Comparison of ENCODE assay signal across 8 cellular contexts in the genomic region with DNA sequence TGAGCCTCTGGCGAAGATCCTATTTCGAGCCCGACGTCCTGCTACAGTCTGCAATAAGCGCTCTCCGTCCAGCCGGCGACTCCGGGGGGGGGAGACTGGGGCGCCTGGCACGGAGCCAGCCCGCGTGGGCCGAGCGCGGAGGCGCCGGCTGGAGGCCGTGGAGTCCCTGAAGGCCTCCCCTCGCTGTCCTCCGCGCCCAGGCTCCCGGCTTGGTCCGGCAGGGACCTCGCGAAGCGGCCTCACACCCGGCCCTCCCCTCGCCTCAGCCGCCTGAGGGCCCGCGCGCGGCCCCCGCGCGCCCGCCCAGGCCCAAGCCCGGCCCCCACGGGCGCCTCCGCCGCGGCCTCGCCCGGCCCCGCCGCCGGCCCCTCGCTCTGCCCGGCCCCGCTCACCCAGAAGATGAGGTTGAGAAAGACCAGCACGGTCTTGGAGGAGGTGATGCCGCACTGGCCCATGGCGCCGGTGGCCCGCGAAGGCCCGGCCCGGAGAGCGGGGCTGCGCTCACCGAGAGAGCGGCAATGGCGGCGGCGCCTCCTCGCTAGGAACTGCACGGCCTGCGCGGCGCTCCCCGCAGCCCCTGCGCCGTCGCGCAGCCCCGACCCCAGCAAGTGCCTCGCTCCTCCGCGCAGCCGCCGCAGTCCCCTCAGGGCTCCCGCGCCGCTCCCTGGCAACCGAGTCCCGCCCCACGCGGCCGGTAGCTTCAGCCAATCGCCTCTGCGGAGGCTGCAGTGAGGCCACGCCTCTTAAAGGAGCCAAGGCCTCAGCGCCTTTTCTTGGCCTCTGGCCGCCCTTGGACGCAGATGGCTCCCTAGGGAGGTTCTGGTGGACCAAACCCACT. TPM values are rescaled to one million over a fixed set of nuclear protein-coding genes. Genes with fewer than 3 reads are reported as not detected.
A peak's percentile ranks its signal among the peaks of the same experiment; 100 is the strongest.
DNase-seq lines count a peak whose midpoint lies in the region; ATAC-seq and TF ChIP-seq lines count a peak whose summit lies in the region.

A gene (minus strand): TSS at position 610 of the 838 bp plus-strand sequence. CDS start 155 bp downstream, at position 455.

- H3K4me3 Mint-ChIP-seq in GM23338: peak within 1 kb of the TSS; percentile 83

- peaks cover 9% of the 10 kb centered on the region; the same call in 1 of the 2 replicates for H4K20me1 ChIP-seq in DOHH2 (ENCODE audit: control insufficient read depth, insufficient read depth, low read depth, low read length)
- H4K20me1 ChIP-seq in GM23338 (replicated peaks; ENCODE audit: insufficient read depth): peaks cover 20% of the 10 kb centered on the region

- intact Hi-C loops in esophagus squamous epithelium (cut with DNase I): no loop called here

- no peaks in the 10 kb centered on the region for H3F3A ChIP-seq in DOHH2 (ENCODE audit: control insufficient read depth, insufficient read depth)
- H3F3A ChIP-seq in GM23338 (replicated peaks; ENCODE audit: low read depth): no peaks in the 10 kb centered on the region

- peak within 1 kb of the TSS; percentile 79 for H3K4me2 ChIP-seq in DOHH2 (ENCODE audit: low read length)
- H3K4me2 ChIP-seq in GM23338: peak within 1 kb of the TSS; percentile 99

- H3K4me1 ChIP-seq in DOHH2 (ENCODE audit: control insufficient read depth, low read length) (peaks cover 34% of the 10 kb centered on the region), GM23338 (ENCODE audit: insufficient read depth) (peaks cover 11% of the 10 kb centered on the region), esophagus squamous epithelium (peaks cover 21 to 49% (median 23%) of the 10 kb centered on the region in 3 donors)

- no peaks in the 10 kb centered on the region for H3K9me3 Mint-ChIP-seq in GM23338

- H3K27me3 ChIP-seq in DOHH2 (ENCODE audit: control insufficient read depth, low read length) (no peaks in the 10 kb centered on the region), GM23338 (ENCODE audit: insufficient read depth) (peaks cover 11% of the 10 kb centered on the region), esophagus squamous epithelium (peaks cover 0 to 9% (median 0%) of the 10 kb centered on the region in 4 donors)

- no peaks in the 10 kb centered on the region for H3K9me2 ChIP-seq in DOHH2 (replicated peaks; ENCODE audit: control insufficient read depth, low read length)
- no peaks in the 10 kb centered on the region for H3K9me2 ChIP-seq in GM23338 (ENCODE audit: insufficient read depth)

- no peaks in the 10 kb centered on the region for H3K36me3 Mint-ChIP-seq in GM23338 (ENCODE audit: low read depth)

- no peak for TF ChIP-seq CTCF in DOHH2 (IDR thresholded peaks at IDR 0.05; ENCODE audit: low read depth, low read length, poor library complexity, severe bottlenecking)
- no peak for TF ChIP-seq CTCF in GM23338 (conservative IDR thresholded peaks at IDR 0.05; ENCODE audit: low read depth in 2 of 2)
- no peak for TF ChIP-seq CTCF in esophagus squamous epithelium (IDR thresholded peaks at IDR 0.05)

- H3K27me3 Mint-ChIP-seq in GM23338 (ENCODE audit: insufficient read depth, low read depth, poor library complexity): peaks cover 8% of the 10 kb centered on the region

- ATAC-seq in GM23338: peak; percentile 98

- peaks cover 12% of the 10 kb centered on the region for H3K4me1 Mint-ChIP-seq in GM23338

- H3K9me3 ChIP-seq in DOHH2 (ENCODE audit: control insufficient read depth, insufficient read depth, low read length): no peaks in the 10 kb centered on the region
- H3K9me3 ChIP-seq in esophagus squamous epithelium: no peaks in the 10 kb centered on the region

- no peak within 1 kb of the TSS for H3K27ac Mint-ChIP-seq in GM23338

- peaks cover 48% of the 10 kb centered on the region for H3K79me2 ChIP-seq in DOHH2 (ENCODE audit: control insufficient read depth, low read length)
- peaks cover 46% of the 10 kb centered on the region for H3K79me2 ChIP-seq in GM23338 (replicated peaks; ENCODE audit: insufficient read depth)

- no peak within 1 kb of the TSS for H3K27ac ChIP-seq in DOHH2 (ENCODE audit: low read depth, low read length)
- no peak within 1 kb of the TSS for H3K27ac ChIP-seq in GM23338 (ENCODE audit: low read depth)
- H3K27ac ChIP-seq in esophagus squamous epithelium: peak within 1 kb of the TSS; percentile 84 to 97 (median 92)

- WGBS in esophagus squamous epithelium, 2 donors: 0% methylated on average over 16 of the region's 97 CpGs; no CpG with 5 or more reads in 1 of the 2 donors

- H2AFZ ChIP-seq in GM23338: peak within 1 kb of the TSS; percentile 98

- H3K4me3 ChIP-seq in DOHH2 (ENCODE audit: low read length): peak within 1 kb of the TSS; percentile 80
- H3K4me3 ChIP-seq in GM23338: peak within 1 kb of the TSS; percentile 90
- H3K4me3 ChIP-seq in esophagus squamous epithelium: peak within 1 kb of the TSS; percentile 69 to 98 (median 95)

- peak in 3 of 4 donors; percentile 81 to 89 (median 81) for TF ChIP-seq POLR2A in esophagus squamous epithelium (IDR thresholded peaks at IDR 0.05)

- DNase-seq in GM23338 (ENCODE audit: low spot score) (peak; percentile 97), Kasumi-1 (lab: John Stamatoyannopoulos, UW) (peak; percentile 90 to 94), RKO (ENCODE audit: low spot score) (peak; percentile 95), activated T-helper 1 cell treated with Interleukin-2 at 50 U/mL for 16 hours (ENCODE audit: low read depth) (peak; percentile 87), esophagus squamous epithelium (lab: John Stamatoyannopoulos, UW) (peak; percentile 22), myocyte (ENCODE audit: low read depth) (peak; percentile 95)
- peak; percentile 84 to 91 for DNase-seq in stimulated activated CD8-positive, alpha-beta memory T cell treated with anti-CD3 and anti-CD28 coated beads, Interleukin-7, amount 100 ng/mL, for 4 hours (ENCODE audit: low read depth in 2 of 2)

- H3K36me3 ChIP-seq in DOHH2 (ENCODE audit: control insufficient read depth, low read length): peaks cover 19% of the 10 kb centered on the region
- no peaks in the 10 kb centered on the region for H3K36me3 ChIP-seq in GM23338 (ENCODE audit: insufficient read depth)
- H3K36me3 ChIP-seq in esophagus squamous epithelium: no peaks in the 10 kb centered on the region

TF ChIP-seq in GM23338, 12 proteins besides CTCF, POLR2A, EP300 and RAD21:
- TF ChIP-seq CREB1 (CRISPR knock-in tag; IDR thresholded peaks at IDR 0.05; ENCODE audit: low read depth) (0 out of 2 replicates have a peak, but pooled peaks have one; percentile 13), JUNB (IDR thresholded peaks at IDR 0.05; ENCODE audit: unreplicated experiment) (no peak), POLR2AphosphoS5 (IDR thresholded peaks at IDR 0.05; ENCODE audit: low read depth) (peak; percentile 93)

RNA-seq across cellular contexts. Expression of the gene that starts here (rescaled TPM):
- 135 and 159 TPM in 2 replicates for total RNA-seq in GM23338 (2014; rRNA removed; shearing (Covaris generic))
- polyA plus RNA-seq in GM23338 (2016; fragmentation: Nextera tagmentation; extraction: Ambion mirVana): 72.2 and 72.5 TPM in 2 replicates
- total RNA-seq in esophagus squamous epithelium: 100 to 1,000 TPM in 1 of 4 donors, 10 to 100 TPM in 3; 77.3 to 114 (median 87.0) TPM
- total RNA-seq in myocyte: 1,256 and 1,268 TPM in 2 replicates
- polyA plus RNA-seq in myocyte (2012): 575 TPM

Comparison
In these comparisons a context has a peak if more than half of its experiments do, and no peak if none do; other contexts are left out.
1. H3K27ac ChIP-seq: peak in esophagus squamous epithelium (4 of 4); none in DOHH2 (single experiment) and GM23338 (single experiment).
2. DNase-seq: peak in every context shown above with its lines; median percentile 97 in GM23338; 95 in RKO; 95 in myocyte; 92 in Kasumi-1; 88 in stimulated activated CD8-positive, alpha-beta memory T cell treated with anti-CD3 and anti-CD28 coated beads, Interleukin-7, amount 100 ng/mL, for 4 hours; 87 in activated T-helper 1 cell treated with Interleukin-2 at 50 U/mL for 16 hours; 22 in esophagus squamous epithelium.
3. Peak in every context shown above with its lines, with median percentiles within 50 percentile points of each other: H3K4me3 ChIP-seq.